ENCODE assay signal across 25 cellular contexts in genomic region chr2:96758987-96759386, GRCh38. TPM values are rescaled to one million over a fixed set of nuclear protein-coding genes. Genes with fewer than 3 reads are reported as not detected.
DNase-seq lines count a peak whose midpoint lies in the region; ATAC-seq and TF ChIP-seq lines count a peak whose summit lies in the region.
"Had no signal": no experiment of that assay in that cellular context is flagged by ENCODE, and none has a peak within 500 bp of the region (broad histone marks: within the 10 kb centered on the region; RNA-seq: fewer than 3 reads in every experiment).

No MANE protein-coding gene starts in this region.

- no TSS peak for BruUV-seq in HCT116 (replicated peaks; lab: Mats Ljungman, UMichigan)

- intact Hi-C loops in HCT116 (cut with micrococcal nuclease): no loop called here
- intact Hi-C loops in upper lobe of right lung (cut with DNase I): no loop called here

- H3K27me3 Mint-ChIP-seq in T-cell (no peaks in the 10 kb centered on the region), memory B cell (no peaks in the 10 kb centered on the region)
- H3K27me3 Mint-ChIP-seq in effector memory CD8-positive, alpha-beta T cell: no peaks in the 10 kb centered on the region
- H3K27me3 Mint-ChIP-seq: activated naive CD8-positive, alpha-beta T cell treated with anti-CD3 and anti-CD28 coated beads for 36 hours had no signal

- H3K4me3 ChIP-seq in HCT116 (replicated peaks in 1 of 2; ENCODE audit: low read depth in 1 of 2, low read length in 2 of 2) (no peak overlapping the region), upper lobe of right lung (no peak overlapping the region)
- H3K4me3 ChIP-seq: psoas muscle, thoracic aorta had no signal

- H3K4me2 ChIP-seq in HCT116 (ENCODE audit: low read length): no peak overlapping the region

- H3K4me1 Mint-ChIP-seq in T-cell (peaks cover 40 to 45% (median 42%) of the 10 kb centered on the region in 3 donors), memory B cell (peaks cover 31% of the 10 kb centered on the region)
- peaks cover 46% of the 10 kb centered on the region for H3K4me1 Mint-ChIP-seq in stimulated activated effector memory CD8-positive, alpha-beta T cell treated with anti-CD3 and anti-CD28 coated beads, Interleukin-12 subunit alpha, Interleukin-12 subunit beta, amount 100 ng/mL, for 72 hours
- peaks cover 37 to 38% of the 10 kb centered on the region in 2 donors for H3K4me1 Mint-ChIP-seq in effector memory CD8-positive, alpha-beta T cell (ENCODE audit: low read depth in 2 of 2)

- TF ChIP-seq POLR2A in HCT116 (IDR thresholded peaks at IDR 0.05; ENCODE audit: borderline replicate concordance, extremely low read depth, insufficient read depth, insufficient read length): no peak

- CTCF ChIA-PET in HCT116 (lab: Charles Lee) (no interaction called here), T-cell (lab: Charles Lee) (no interaction called here)

- H3K27ac Mint-ChIP-seq in T-cell (peak overlapping the region; percentile 27 to 94), memory B cell (peak overlapping the region; percentile 88)
- peak overlapping the region; percentile 56 for H3K27ac Mint-ChIP-seq in stimulated activated effector memory CD8-positive, alpha-beta T cell treated with anti-CD3 and anti-CD28 coated beads, Interleukin-12 subunit alpha, Interleukin-12 subunit beta, amount 100 ng/mL, for 72 hours
- no peak overlapping the region for H3K27ac Mint-ChIP-seq in effector memory CD8-positive, alpha-beta T cell

- no peak overlapping the region for H3K9ac ChIP-seq in HCT116 (ENCODE audit: low read length)

- H3K4me3 Mint-ChIP-seq in T-cell (no peak overlapping the region), memory B cell (no peak overlapping the region)
- H3K4me3 Mint-ChIP-seq in stimulated activated effector memory CD8-positive, alpha-beta T cell treated with anti-CD3 and anti-CD28 coated beads, Interleukin-12 subunit alpha, Interleukin-12 subunit beta, amount 100 ng/mL, for 72 hours: peak overlapping the region; percentile 77
- H3K4me3 Mint-ChIP-seq in effector memory CD8-positive, alpha-beta T cell: peak overlapping the region in 1 of 2 donors; percentile 15
- H3K4me3 Mint-ChIP-seq: activated naive CD8-positive, alpha-beta T cell treated with anti-CD3 and anti-CD28 coated beads for 36 hours had no signal

- no peaks in the 10 kb centered on the region for H4K20me1 ChIP-seq in HCT116 (ENCODE audit: insufficient read depth)

- no peaks in the 10 kb centered on the region for H3K36me3 ChIP-seq in HCT116 (ENCODE audit: control insufficient read depth in 1 of 2, insufficient read depth in 2 of 2, low read length in 2 of 2)
- H3K36me3 ChIP-seq in upper lobe of right lung: no peaks in the 10 kb centered on the region
- H3K36me3 ChIP-seq: thoracic aorta had no signal

- POLR2A ChIA-PET in HCT116 (lab: Charles Lee): no interaction called here
- POLR2A ChIA-PET in T-cell (lab: Charles Lee): interaction anchor here (0.5 to 1.0 kb wide), 3 partner anchors 15 to 33 kb away, joined by 3 to 4 read pairs (median 3); no protein-coding TSS in a partner anchor

- H3K9me2 ChIP-seq in HCT116 (ENCODE audit: insufficient read depth): no peaks in the 10 kb centered on the region

- peaks cover 10 to 44% of the 10 kb centered on the region in 2 experiments for H3K4me1 ChIP-seq in HCT116 (ENCODE audit: control insufficient read depth in 1 of 2, insufficient read depth in 2 of 2, low read length in 2 of 2)
- H3K4me1 ChIP-seq in upper lobe of right lung: peaks cover 29% of the 10 kb centered on the region

- H3K79me2 ChIP-seq in HCT116 (ENCODE audit: insufficient read depth, low read length): peaks cover 16% of the 10 kb centered on the region; the same call in 1 of the 2 replicates

- peak overlapping the region; percentile 23 for H2AFZ ChIP-seq in HCT116 (ENCODE audit: low read depth, low read length, poor library complexity, severe bottlenecking)

- H3K27ac ChIP-seq in HCT116 (ENCODE audit: low read depth, low read length) (no peak overlapping the region), upper lobe of right lung (no peak overlapping the region)
- H3K27ac ChIP-seq: foreskin keratinocyte, psoas muscle, thoracic aorta had no signal

- H3K9me3 Mint-ChIP-seq in T-cell: no peaks in the 10 kb centered on the region
- H3K9me3 Mint-ChIP-seq in memory B cell: no peaks in the 10 kb centered on the region
- H3K9me3 Mint-ChIP-seq in stimulated activated effector memory CD8-positive, alpha-beta T cell treated with anti-CD3 and anti-CD28 coated beads, Interleukin-12 subunit alpha, Interleukin-12 subunit beta, amount 100 ng/mL, for 72 hours: no peaks in the 10 kb centered on the region
- H3K9me3 Mint-ChIP-seq in effector memory CD8-positive, alpha-beta T cell: no peaks in the 10 kb centered on the region
- H3K9me3 Mint-ChIP-seq: activated naive CD8-positive, alpha-beta T cell treated with anti-CD3 and anti-CD28 coated beads for 36 hours had no signal

- H3K36me3 Mint-ChIP-seq in T-cell (no peaks in the 10 kb centered on the region), memory B cell (no peaks in the 10 kb centered on the region)
- H3K36me3 Mint-ChIP-seq in stimulated activated effector memory CD8-positive, alpha-beta T cell treated with anti-CD3 and anti-CD28 coated beads, Interleukin-12 subunit alpha, Interleukin-12 subunit beta, amount 100 ng/mL, for 72 hours: no peaks in the 10 kb centered on the region
- H3K36me3 Mint-ChIP-seq in effector memory CD8-positive, alpha-beta T cell (ENCODE audit: insufficient read depth): no peaks in the 10 kb centered on the region
- H3K36me3 Mint-ChIP-seq: activated naive CD8-positive, alpha-beta T cell treated with anti-CD3 and anti-CD28 coated beads for 36 hours had no signal

- TF ChIP-seq CTCF in HCT116 (IDR thresholded peaks at IDR 0.05 in 2 of 3, conservative IDR thresholded peaks at IDR 0.05 in 1 of 3; ENCODE audit: borderline replicate concordance in 1 of 3, insufficient read depth in 1 of 3, low read depth in 2 of 3, low read length in 2 of 3): no peak
- TF ChIP-seq CTCF in upper lobe of right lung (IDR thresholded peaks at IDR 0.05): no peak

- H3K27me3 ChIP-seq in HCT116 (ENCODE audit: insufficient read depth, low read length): no peaks in the 10 kb centered on the region
- H3K27me3 ChIP-seq in upper lobe of right lung: no peaks in the 10 kb centered on the region
- H3K27me3 ChIP-seq: foreskin keratinocyte had no signal

- H3K9me3 ChIP-seq in HCT116 (ENCODE audit: control insufficient read depth in 1 of 2, insufficient read depth in 1 of 2, low read depth in 1 of 2, low read length in 2 of 2): no peaks in the 10 kb centered on the region
- H3K9me3 ChIP-seq in upper lobe of right lung: no peaks in the 10 kb centered on the region
- H3K9me3 ChIP-seq: psoas muscle, thoracic aorta had no signal

- RAD21 ChIA-PET in HCT116 (lab: Charles Lee; ENCODE audit: low non-redundant PET in 1 of 2, low total read pairs in 2 of 2, uncharacterized antibody in 2 of 2, unreplicated experiment in 2 of 2): no interaction called here

- ATAC-seq in HCT116: no peak
- ATAC-seq in T-cell (replicated peaks in 1 of 4): no peak
- no peak for ATAC-seq in memory B cell (ENCODE audit: low read depth)
- ATAC-seq in stimulated activated effector memory CD8-positive, alpha-beta T cell treated with anti-CD3 and anti-CD28 coated beads, Interleukin-12 subunit alpha, Interleukin-12 subunit beta, amount 100 ng/mL, for 72 hours: no peak
- ATAC-seq in HG03139 (IDR thresholded peaks at IDR 0.05; ENCODE audit: unreplicated experiment): no peak
- no peak for ATAC-seq in effector memory CD8-positive, alpha-beta T cell (replicated peaks)
- ATAC-seq in upper lobe of right lung: no peak
- ATAC-seq: foreskin keratinocyte, psoas muscle had no signal

- DNase-seq in HCT116 (ENCODE audit: low read depth, low spot score): no peak
- no peak for DNase-seq in T-cell
- no peak for DNase-seq in memory B cell (ENCODE audit: low spot score in 2 of 2)
- no peak for DNase-seq in stimulated activated effector memory CD8-positive, alpha-beta T cell treated with anti-CD3 and anti-CD28 coated beads, Interleukin-12 subunit alpha, Interleukin-12 subunit beta, amount 100 ng/mL, for 72 hours (ENCODE audit: low spot score in 2 of 2)
- DNase-seq in effector memory CD8-positive, alpha-beta T cell: no peak
- DNase-seq in upper lobe of right lung: no peak
- DNase-seq: activated CD4-positive, alpha-beta T cell treated with anti-CD3 and anti-CD28 coated beads for 48 hours; activated naive CD8-positive, alpha-beta T cell treated with anti-CD3 and anti-CD28 coated beads for 36 hours; COR-L47; effector CD4-positive, alpha-beta T cell; erythroblast; foreskin keratinocyte; HCEC 1CT; KG1; mesendoderm; NCI-H1048; NCI-H2029; NCI-H345; NCI-H774; psoas muscle; SHP77 treated with DMSO at 0.1 percent for 48 hours; stimulated activated naive CD4-positive, alpha-beta T cell; T-helper 1 cell had no signal

- no peak for TF ChIP-seq RAD21 in HCT116 (IDR thresholded peaks at IDR 0.05; ENCODE audit: low read depth)

TF ChIP-seq in HCT116, 20 proteins besides CTCF, POLR2A, EP300 and RAD21 (continues in another document):
- TF ChIP-seq SP1 (IDR thresholded peaks at IDR 0.05; ENCODE audit: low read depth) (no peak), CBX3 (IDR thresholded peaks at IDR 0.05; ENCODE audit: low read depth) (no peak), ZFX (IDR thresholded peaks at IDR 0.05) (no peak), YY1 (IDR thresholded peaks at IDR 0.05; ENCODE audit: extremely low read depth, insufficient replicate concordance, low read depth, low read length) (no peak), SRF (IDR thresholded peaks at IDR 0.05; ENCODE audit: low read depth) (no peak), JUND (IDR thresholded peaks at IDR 0.05) (no peak)

RNA-seq across cellular contexts. Expression of gene CNNM4, which starts 1.7 kb away (rescaled TPM):
- 7.9 TPM for total RNA-seq in HCT116 (2021; ENCODE audit: unreplicated experiment)
- polyA plus RNA-seq in HCT116 (2012): 8.6 and 10.2 TPM in 2 replicates
- 1 to 10 TPM; 5.3 to 9.4 (median 6.4) TPM for total RNA-seq in T-cell
- total RNA-seq in upper lobe of right lung: 15.0 TPM

RNA-seq across cellular contexts. Expression of gene LMAN2L, which starts 19.1 kb away (rescaled TPM):
- total RNA-seq in HCT116 (2021; ENCODE audit: unreplicated experiment) (15.2 TPM), T-cell (1 to 10 TPM; 4.7 to 8.9 (median 7.8) TPM), upper lobe of right lung (16.5 TPM)
- 12.1 and 14.6 TPM in 2 replicates for polyA plus RNA-seq in HCT116 (2012)

RNA-seq across cellular contexts. Expression of gene CNNM3, which starts 57.1 kb away (rescaled TPM):
- total RNA-seq in HCT116 (2021; ENCODE audit: unreplicated experiment) (31.1 TPM), T-cell (10 to 100 TPM; 44.2 to 55.3 (median 48.0) TPM), upper lobe of right lung (34.1 TPM)
- polyA plus RNA-seq in HCT116 (2012): 14.5 and 19.4 TPM in 2 replicates

Comparison
In these comparisons a context has a peak if more than half of its experiments do, and no peak if none do; other contexts are left out.
1. H3K27ac Mint-ChIP-seq: peak in T-cell (2 of 2), memory B cell (single experiment) and stimulated activated effector memory CD8-positive, alpha-beta T cell treated with anti-CD3 and anti-CD28 coated beads, Interleukin-12 subunit alpha, Interleukin-12 subunit beta, amount 100 ng/mL, for 72 hours (single experiment); none in effector memory CD8-positive, alpha-beta T cell (0 of 2).